ENCODE assay signal across 1 cellular context in genomic region chr12:57751788-57752667, GRCh38.
TF ChIP-seq lines count a peak whose summit lies in the region.

Gene CDK4 (minus strand): TSS chr12:57752310. CDS start chr12:57751717, 593 bp downstream.

TF ChIP-seq in HepG2, 621 proteins besides CTCF, POLR2A, EP300 and RAD21 (continued from another document and continues in another):
- TF ChIP-seq ZNF710 (CRISPR knock-in tag; IDR thresholded peaks at IDR 0.05; ENCODE audit: borderline replicate concordance) (peak; percentile 66; the same call in 1 of the 2 replicates), ZNF274 (CRISPR knock-in tag; IDR thresholded peaks at IDR 0.05) (peak; percentile 96), BRCA1 (CRISPR knock-in tag; IDR thresholded peaks at IDR 0.05) (no peak), ZFP36L1 (CRISPR knock-in tag; IDR thresholded peaks at IDR 0.05) (peak; percentile 94), ZEB1 (IDR thresholded peaks at IDR 0.05; ENCODE audit: insufficient replicate concordance, low read depth) (no peak), ZC3H4 (CRISPR knock-in tag; IDR thresholded peaks at IDR 0.05; ENCODE audit: borderline replicate concordance) (0 out of 2 replicates have a peak, but pooled peaks have one; percentile 49), JUN (CRISPR knock-in tag; IDR thresholded peaks at IDR 0.05) (peak; percentile 83; the same call in 1 of the 2 replicates), TOE1 (CRISPR knock-in tag; IDR thresholded peaks at IDR 0.05) (peak; percentile 39; the same call in 1 of the 2 replicates), ZNF549 (CRISPR knock-in tag; IDR thresholded peaks at IDR 0.05) (no peak), POLR2AphosphoS5 (IDR thresholded peaks at IDR 0.05; ENCODE audit: low read depth, low read length) (peak; percentile 69), NR2C2 (CRISPR knock-in tag; IDR thresholded peaks at IDR 0.05; ENCODE audit: borderline replicate concordance) (peak; percentile 83), FOXK1 (CRISPR knock-in tag; IDR thresholded peaks at IDR 0.05; ENCODE audit: borderline replicate concordance, low read depth) (peak; percentile 96; the same call in 1 of the 2 replicates), SOX13 (IDR thresholded peaks at IDR 0.05) (peak; percentile 23; the same call in 1 of the 2 replicates), SOX13 (CRISPR knock-in tag; conservative IDR thresholded peaks at IDR 0.05 in 1 of 2, IDR thresholded peaks at IDR 0.05 in 1 of 2) (peak in 1 of 2 experiments; percentile 61; a peak in 1 of 4 replicates), THAP9 (CRISPR knock-in tag; IDR thresholded peaks at IDR 0.05; ENCODE audit: borderline replicate concordance) (peak; percentile 87; the same call in 1 of the 2 replicates), ZBTB10 (CRISPR knock-in tag; IDR thresholded peaks at IDR 0.05; ENCODE audit: borderline replicate concordance) (no peak), DBP (CRISPR knock-in tag; IDR thresholded peaks at IDR 0.05; ENCODE audit: not compliant biosample characterization) (peak; percentile 24), ARHGAP35 (CRISPR knock-in tag; IDR thresholded peaks at IDR 0.05; ENCODE audit: borderline replicate concordance) (peak; percentile 81; the same call in 1 of the 2 replicates), MXD4 (CRISPR knock-in tag; IDR thresholded peaks at IDR 0.05) (peak; percentile 97), ZNF318 (CRISPR knock-in tag; IDR thresholded peaks at IDR 0.05) (no peak; the same call in none of the 2 replicates), ZNF329 (CRISPR knock-in tag; IDR thresholded peaks at IDR 0.05; ENCODE audit: low read depth) (peak; percentile 53; the same call in 1 of the 2 replicates), E2F1 (CRISPR knock-in tag; IDR thresholded peaks at IDR 0.05) (peak; percentile 98), PRMT3 (CRISPR knock-in tag; IDR thresholded peaks at IDR 0.05; ENCODE audit: borderline replicate concordance, low read depth) (no peak), NR0B2 (CRISPR knock-in tag; IDR thresholded peaks at IDR 0.05) (peak; percentile 87; the same call in 1 of the 2 replicates), MIER3 (CRISPR knock-in tag; IDR thresholded peaks at IDR 0.05; ENCODE audit: borderline replicate concordance) (peak; percentile 95; the same call in 1 of the 2 replicates), SCMH1 (CRISPR knock-in tag; IDR thresholded peaks at IDR 0.05; ENCODE audit: borderline replicate concordance) (no peak), KLF16 (CRISPR knock-in tag; IDR thresholded peaks at IDR 0.05) (peak; percentile 48 to 94; a peak in 2 of 4 replicates), ZKSCAN5 (CRISPR knock-in tag; IDR thresholded peaks at IDR 0.05) (no peak), SRY (CRISPR knock-in tag; IDR thresholded peaks at IDR 0.05) (0 out of 2 replicates have a peak, but pooled peaks have one; percentile 18)
- TF ChIP-seq, protein P1, sequence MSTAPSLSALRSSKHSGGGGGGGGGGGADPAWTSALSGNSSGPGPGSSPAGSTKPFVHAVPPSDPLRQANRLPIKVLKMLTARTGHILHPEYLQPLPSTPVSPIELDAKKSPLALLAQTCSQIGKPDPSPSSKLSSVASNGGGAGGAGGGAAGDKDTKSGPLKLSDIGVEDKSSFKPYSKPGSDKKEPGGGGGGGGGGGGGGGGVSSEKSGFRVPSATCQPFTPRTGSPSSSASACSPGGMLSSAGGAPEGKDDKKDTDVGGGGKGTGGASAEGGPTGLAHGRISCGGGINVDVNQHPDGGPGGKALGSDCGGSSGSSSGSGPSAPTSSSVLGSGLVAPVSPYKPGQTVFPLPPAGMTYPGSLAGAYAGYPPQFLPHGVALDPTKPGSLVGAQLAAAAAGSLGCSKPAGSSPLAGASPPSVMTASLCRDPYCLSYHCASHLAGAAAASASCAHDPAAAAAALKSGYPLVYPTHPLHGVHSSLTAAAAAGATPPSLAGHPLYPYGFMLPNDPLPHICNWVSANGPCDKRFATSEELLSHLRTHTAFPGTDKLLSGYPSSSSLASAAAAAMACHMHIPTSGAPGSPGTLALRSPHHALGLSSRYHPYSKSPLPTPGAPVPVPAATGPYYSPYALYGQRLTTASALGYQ (CRISPR knock-in tag; IDR thresholded peaks at IDR 0.05), result peak; percentile 71
- TF ChIP-seq, protein P2, sequence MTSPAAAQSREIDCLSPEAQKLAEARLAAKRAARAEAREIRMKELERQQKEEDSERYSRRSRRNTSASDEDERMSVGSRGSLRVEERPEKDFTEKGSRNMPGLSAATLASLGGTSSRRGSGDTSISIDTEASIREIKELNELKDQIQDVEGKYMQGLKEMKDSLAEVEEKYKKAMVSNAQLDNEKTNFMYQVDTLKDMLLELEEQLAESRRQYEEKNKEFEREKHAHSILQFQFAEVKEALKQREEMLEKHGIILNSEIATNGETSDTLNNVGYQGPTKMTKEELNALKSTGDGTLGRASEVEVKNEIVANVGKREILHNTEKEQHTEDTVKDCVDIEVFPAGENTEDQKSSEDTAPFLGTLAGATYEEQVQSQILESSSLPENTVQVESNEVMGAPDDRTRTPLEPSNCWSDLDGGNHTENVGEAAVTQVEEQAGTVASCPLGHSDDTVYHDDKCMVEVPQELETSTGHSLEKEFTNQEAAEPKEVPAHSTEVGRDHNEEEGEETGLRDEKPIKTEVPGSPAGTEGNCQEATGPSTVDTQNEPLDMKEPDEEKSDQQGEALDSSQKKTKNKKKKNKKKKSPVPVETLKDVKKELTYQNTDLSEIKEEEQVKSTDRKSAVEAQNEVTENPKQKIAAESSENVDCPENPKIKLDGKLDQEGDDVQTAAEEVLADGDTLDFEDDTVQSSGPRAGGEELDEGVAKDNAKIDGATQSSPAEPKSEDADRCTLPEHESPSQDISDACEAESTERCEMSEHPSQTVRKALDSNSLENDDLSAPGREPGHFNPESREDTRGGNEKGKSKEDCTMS (CRISPR knock-in tag; conservative IDR thresholded peaks at IDR 0.05), result no peak
